9 cellular contexts compared by ENCODE assay signal in genomic region chr19:21603431-21604153, GRCh38.
DNase-seq lines count a peak whose midpoint lies in the region; ATAC-seq and TF ChIP-seq lines count a peak whose summit lies in the region.
"Had no signal": no experiment of that assay in that cellular context is flagged by ENCODE, and none has a peak within 500 bp of the region (broad histone marks: within the 10 kb centered on the region; RNA-seq: fewer than 3 reads in every experiment).

No MANE protein-coding gene starts in this region.

- H4K20me1 ChIP-seq in hepatocyte (ENCODE audit: insufficient read depth, poor library complexity, severe bottlenecking) = no peaks in the 10 kb centered on the region

- H3K27ac ChIP-seq in hepatocyte = peak overlapping the region; percentile 15
- peak overlapping the region in 7 of 8 donors; percentile 53 to 86 (median 74) for H3K27ac ChIP-seq in spleen

- CTCF ChIA-PET in activated CD8-positive, alpha-beta T cell treated with anti-CD3 and anti-CD28 coated beads, Interleukin-2, amount 10 ng/mL, durations not matched to agents 7 days and 5 days (lab: Charles Lee) = interaction anchor here (1.1 to 1.2 kb wide), 2 partner anchors 24 to 99 kb away, joined by 3 to 5 read pairs; partner anchors contain the start of gene ZNF429

- H3K27me3 Mint-ChIP-seq in activated CD8-positive, alpha-beta T cell treated with anti-CD3 and anti-CD28 coated beads, Interleukin-2, amount 10 ng/mL, durations not matched to agents 7 days and 5 days (ENCODE audit: low read depth) = no peaks in the 10 kb centered on the region

- H3K4me1 ChIP-seq in hepatocyte (ENCODE audit: insufficient read depth) (peaks cover 18% of the 10 kb centered on the region), spleen (peaks cover 4 to 36% (median 19%) of the 10 kb centered on the region in 6 donors)

- H3K4me2 ChIP-seq in hepatocyte = peak overlapping the region; percentile 86

- POLR2A ChIA-PET in activated CD8-positive, alpha-beta T cell treated with anti-CD3 and anti-CD28 coated beads, Interleukin-2, amount 10 ng/mL, durations not matched to agents 7 days and 5 days (lab: Charles Lee) = interaction anchor here (1.2 to 1.7 kb wide), 2 partner anchors 34 to 98 kb away, joined by 4 to 7 read pairs; partner anchors contain the start of gene ZNF429

- H3K4me1 Mint-ChIP-seq in activated CD8-positive, alpha-beta T cell treated with anti-CD3 and anti-CD28 coated beads, Interleukin-2, amount 10 ng/mL, durations not matched to agents 7 days and 5 days (ENCODE audit: low read depth) = peaks cover 24% of the 10 kb centered on the region

- DNase-seq in Jurkat, Clone E6-1 (ENCODE audit: low read depth, low spot score) = no peak
- DNase-seq in activated CD8-positive, alpha-beta T cell treated with anti-CD3 and anti-CD28 coated beads, Interleukin-2, amount 10 ng/mL, durations not matched to agents 7 days and 5 days = no peak
- no peak for DNase-seq in hepatocyte (ENCODE audit: low spot score)
- no peak for DNase-seq in spleen
- no peak for DNase-seq in AG20443 (ENCODE audit: low spot score)
- DNase-seq in RPMI8226 = no peak
- DNase-seq in stimulated activated CD4-positive, alpha-beta T cell treated with anti-CD3 and anti-CD28 coated beads, Interleukin-2, amount 100 ng/mL, for 24 hours = no peak
- DNase-seq: amniotic stem cell had no signal

- TF ChIP-seq POLR2A in spleen (IDR thresholded peaks at IDR 0.05) = no peak

- intact Hi-C loops in spleen (cut with DNase I; ENCODE audit: low total_unique reads) = no loop called here

- no peaks in the 10 kb centered on the region for H3K9me2 ChIP-seq in hepatocyte (replicated peaks; ENCODE audit: insufficient read depth)

- H3K27me3 ChIP-seq in hepatocyte = no peaks in the 10 kb centered on the region
- H3K27me3 ChIP-seq in spleen (replicated peaks in 1 of 7) = no peaks in the 10 kb centered on the region

- no peaks in the 10 kb centered on the region for H3K36me3 ChIP-seq in hepatocyte (replicated peaks; ENCODE audit: insufficient read depth, low read depth)
- no peaks in the 10 kb centered on the region for H3K36me3 ChIP-seq in spleen

- H3K36me3 Mint-ChIP-seq in activated CD8-positive, alpha-beta T cell treated with anti-CD3 and anti-CD28 coated beads, Interleukin-2, amount 10 ng/mL, durations not matched to agents 7 days and 5 days (ENCODE audit: low read depth) = peaks cover 7% of the 10 kb centered on the region

- peak; percentile 30 for ATAC-seq in activated CD8-positive, alpha-beta T cell treated with anti-CD3 and anti-CD28 coated beads, Interleukin-2, amount 10 ng/mL, durations not matched to agents 7 days and 5 days
- ATAC-seq in HG02623 (IDR thresholded peaks at IDR 0.05; ENCODE audit: unreplicated experiment) = no peak

- peak overlapping the region; percentile 86 for H3K4me3 Mint-ChIP-seq in activated CD8-positive, alpha-beta T cell treated with anti-CD3 and anti-CD28 coated beads, Interleukin-2, amount 10 ng/mL, durations not matched to agents 7 days and 5 days

- peak overlapping the region; percentile 49 for H3K4me3 ChIP-seq in Jurkat, Clone E6-1 (ENCODE audit: low read length)
- H3K4me3 ChIP-seq in hepatocyte (no peak overlapping the region), spleen (peak overlapping the region in 5 of 8 donors; percentile 34 to 69 (median 40))

- H3K79me2 ChIP-seq in hepatocyte = no peaks in the 10 kb centered on the region

- peaks cover 6% of the 10 kb centered on the region for H3K9me3 Mint-ChIP-seq in activated CD8-positive, alpha-beta T cell treated with anti-CD3 and anti-CD28 coated beads, Interleukin-2, amount 10 ng/mL, durations not matched to agents 7 days and 5 days (ENCODE audit: insufficient read depth)

- H2AFZ ChIP-seq in hepatocyte = no peak overlapping the region

- H3K9me3 ChIP-seq in hepatocyte (ENCODE audit: low read depth) = no peaks in the 10 kb centered on the region
- H3K9me3 ChIP-seq in spleen = no peaks in the 10 kb centered on the region

- 61% methylated on average over 7 of the region's 7 CpGs for WGBS in hepatocyte (ENCODE audit: low lambda C conversion rate, missing lambda C conversion rate)
- 45 to 80% (median 71%) methylated on average over 7 of the region's 7 CpGs for WGBS in spleen, 5 donors

- H3K27ac Mint-ChIP-seq in activated CD8-positive, alpha-beta T cell treated with anti-CD3 and anti-CD28 coated beads, Interleukin-2, amount 10 ng/mL, durations not matched to agents 7 days and 5 days = peak overlapping the region; percentile 85

- TF ChIP-seq CTCF in hepatocyte (IDR thresholded peaks at IDR 0.05; ENCODE audit: poor library complexity) (no peak), spleen (IDR thresholded peaks at IDR 0.05 in 8 of 11, conservative IDR thresholded peaks at IDR 0.05 in 3 of 11) (no peak)
